In genomic region chr6:85551264-85551663, GRCh38 we compare ENCODE assay signal across 19 cellular contexts. TPM values are rescaled to one million over a fixed set of nuclear protein-coding genes. Genes with fewer than 3 reads are reported as not detected.
DNase-seq lines count a peak whose midpoint lies in the region; ATAC-seq, FAIRE-seq and TF ChIP-seq lines count a peak whose summit lies in the region.
"Had no signal": no experiment of that assay in that cellular context is flagged by ENCODE, and none has a peak within 500 bp of the region (broad histone marks: within the 10 kb centered on the region; RNA-seq: fewer than 3 reads in every experiment).

No MANE protein-coding gene starts in this region.

- no peaks in the 10 kb centered on the region for H3K79me2 ChIP-seq in osteoblast (ENCODE audit: insufficient read depth, low read length)

- peak; percentile 58 for ATAC-seq in activated CD4-positive, alpha-beta T cell treated with anti-CD3 and anti-CD28 coated beads for 36 hours
- ATAC-seq: left lung, T-helper 17 cell had no signal

- H3K4me3 Mint-ChIP-seq in activated CD4-positive, alpha-beta T cell treated with anti-CD3 and anti-CD28 coated beads for 36 hours = no peak overlapping the region
- H3K4me3 Mint-ChIP-seq: activated naive CD4-positive, alpha-beta T cell treated with anti-CD3 and anti-CD28 coated beads, Interleukin-2, amount 50 U/mL, for 24 hours; T-helper 17 cell had no signal

- FAIRE-seq in RCC 7860 (lab: Jason Lieb, UNC) = no peak
- FAIRE-seq: bronchial epithelial cell, urothelium cell line had no signal

- peaks cover 36% of the 10 kb centered on the region for H3K36me3 Mint-ChIP-seq in activated CD4-positive, alpha-beta T cell treated with anti-CD3 and anti-CD28 coated beads for 36 hours (ENCODE audit: low read depth)

- POLR2A ChIA-PET in activated CD4-positive, alpha-beta T cell treated with anti-CD3 and anti-CD28 coated beads for 36 hours (lab: Charles Lee) = no interaction called here

- H3K9me3 ChIP-seq in osteoblast (ENCODE audit: low read depth, low read length) = no peaks in the 10 kb centered on the region
- H3K9me3 ChIP-seq: left lung, stomach had no signal

- no peak overlapping the region for H3K27ac Mint-ChIP-seq in activated CD4-positive, alpha-beta T cell treated with anti-CD3 and anti-CD28 coated beads for 36 hours
- H3K27ac Mint-ChIP-seq: activated naive CD4-positive, alpha-beta T cell treated with anti-CD3 and anti-CD28 coated beads, Interleukin-2, amount 50 U/mL, for 24 hours; T-helper 17 cell had no signal

- peak; percentile 7 for DNase-seq in activated CD4-positive, alpha-beta T cell treated with anti-CD3 and anti-CD28 coated beads for 36 hours
- no peak for DNase-seq in activated CD4-positive, alpha-beta T cell treated with anti-CD3 and anti-CD28 coated beads for 1 hour
- DNase-seq in NAMALWA (ENCODE audit: low spot score) (peak; percentile 42), choroid plexus epithelial cell (ENCODE audit: low read depth) (peak; percentile 14), osteoblast (ENCODE audit: insufficient read length, low spot score, missing footprints) (peak; percentile 31), kidney glomerular epithelial cell (lab: John Stamatoyannopoulos, UW) (no peak), SIG-M5 treated with dmso at 0.1 percent for 504 hours (lab: John Stamatoyannopoulos, UW; ENCODE audit: unreplicated experiment) (no peak), RCC 7860 (ENCODE audit: low spot score) (no peak)
- DNase-seq: activated CD4-positive, CD25-positive, alpha-beta regulatory T cell treated with anti-CD3 and anti-CD28 coated beads, Interleukin-2, amount 50 U/mL, for 72 hours; activated CD8-positive, alpha-beta memory T cell treated with anti-CD3 and anti-CD28 coated beads, Interleukin-2, amount 50 U/mL, for 48 hours; hypothalamus; left lung; NCI-H187; NCI-H748 treated with DMSO at 0.1 percent for 48 hours; stomach; T-helper 17 cell had no signal

- H3K27ac ChIP-seq in osteoblast (ENCODE audit: low read depth, low read length) = no peak overlapping the region
- H3K27ac ChIP-seq: left lung, stomach had no signal

- peaks cover 32% of the 10 kb centered on the region for H3K36me3 ChIP-seq in osteoblast (ENCODE audit: insufficient read depth, low read length)

- peaks cover 4% of the 10 kb centered on the region for H3K9me3 Mint-ChIP-seq in activated CD4-positive, alpha-beta T cell treated with anti-CD3 and anti-CD28 coated beads for 36 hours (ENCODE audit: low read depth)
- H3K9me3 Mint-ChIP-seq: activated naive CD4-positive, alpha-beta T cell treated with anti-CD3 and anti-CD28 coated beads, Interleukin-2, amount 50 U/mL, for 24 hours had no signal

- H3K27me3 ChIP-seq in osteoblast (ENCODE audit: insufficient read depth, low read length) = no peaks in the 10 kb centered on the region
- H3K27me3 ChIP-seq: left lung, stomach had no signal

- H3K4me3 ChIP-seq in choroid plexus epithelial cell (ENCODE audit: low read depth, low read length) (no peak overlapping the region), osteoblast (ENCODE audit: insufficient read depth, low read length) (no peak overlapping the region)
- H3K4me3 ChIP-seq: left lung, stomach had no signal

- no peak overlapping the region for H3K4me2 ChIP-seq in osteoblast (ENCODE audit: insufficient read depth, low read length)

- H4K20me1 ChIP-seq in osteoblast (ENCODE audit: insufficient read depth, low read length) = no peaks in the 10 kb centered on the region

- CTCF ChIA-PET in activated CD4-positive, alpha-beta T cell treated with anti-CD3 and anti-CD28 coated beads for 36 hours (lab: Charles Lee) = interaction anchor here (0.5 to 1.9 kb wide), 3 partner anchors 11 to 227 kb away, joined by 3 to 8 read pairs (median 4); no protein-coding TSS in a partner anchor

- H2AFZ ChIP-seq in osteoblast (ENCODE audit: low read length) = no peak overlapping the region

- no peaks in the 10 kb centered on the region for H3K4me1 ChIP-seq in osteoblast (ENCODE audit: insufficient read depth, low read length)
- H3K4me1 ChIP-seq: left lung, stomach had no signal

- TF ChIP-seq CTCF in choroid plexus epithelial cell (conservative IDR thresholded peaks at IDR 0.05; ENCODE audit: low read depth, low read length) (no peak), osteoblast (IDR thresholded peaks at IDR 0.05; ENCODE audit: extremely low read depth, low read depth, low read length) (no peak)

- H3K4me1 Mint-ChIP-seq in activated CD4-positive, alpha-beta T cell treated with anti-CD3 and anti-CD28 coated beads for 36 hours = no peaks in the 10 kb centered on the region
- H3K4me1 Mint-ChIP-seq: activated naive CD4-positive, alpha-beta T cell treated with anti-CD3 and anti-CD28 coated beads, Interleukin-2, amount 50 U/mL, for 24 hours; T-helper 17 cell had no signal

- intact Hi-C loops in activated CD4-positive, alpha-beta T cell treated with anti-CD3 and anti-CD28 coated beads for 36 hours (cut with DNase I, micrococcal nuclease) = no loop called here

- no peaks in the 10 kb centered on the region for H3K27me3 Mint-ChIP-seq in activated CD4-positive, alpha-beta T cell treated with anti-CD3 and anti-CD28 coated beads for 36 hours
- H3K27me3 Mint-ChIP-seq: activated naive CD4-positive, alpha-beta T cell treated with anti-CD3 and anti-CD28 coated beads, Interleukin-2, amount 50 U/mL, for 24 hours; T-helper 17 cell had no signal

RNA-seq across cellular contexts. Expression of gene SNX14, which starts 42.4 kb away (rescaled TPM):
- total RNA-seq in activated CD4-positive, alpha-beta T cell treated with anti-CD3 and anti-CD28 coated beads for 36 hours = 10 to 100 TPM; 38.4 to 54.7 TPM
- total RNA-seq in osteoblast = 117 and 146 TPM in 2 replicates

Comparison
In these comparisons a context has a peak if more than half of its experiments do, and no peak if none do; other contexts are left out.
1. DNase-seq: peak in activated CD4-positive, alpha-beta T cell treated with anti-CD3 and anti-CD28 coated beads for 36 hours (single experiment), NAMALWA (single experiment), choroid plexus epithelial cell (single experiment) and osteoblast (single experiment); none in activated CD4-positive, alpha-beta T cell treated with anti-CD3 and anti-CD28 coated beads for 1 hour (single experiment), kidney glomerular epithelial cell (single experiment), SIG-M5 treated with dmso at 0.1 percent for 504 hours (single experiment) and RCC 7860 (single experiment).